In genomic region chr6:165956874-165957273, GRCh38 we compare ENCODE assay signal across 33 cellular contexts.
DNase-seq lines count a peak whose midpoint lies in the region; ATAC-seq and TF ChIP-seq lines count a peak whose summit lies in the region.
"Had no signal": no experiment of that assay in that cellular context is flagged by ENCODE, and none has a peak within 500 bp of the region (broad histone marks: within the 10 kb centered on the region; RNA-seq: fewer than 3 reads in every experiment).

No MANE protein-coding gene starts in this region.

- H3K36me3 ChIP-seq in endodermal cell (ENCODE audit: control insufficient read depth, insufficient read depth, low read length) (no peaks in the 10 kb centered on the region), mesendoderm (ENCODE audit: control insufficient read depth, insufficient read depth, low read length) (no peaks in the 10 kb centered on the region), psoas muscle (ENCODE audit: insufficient read depth in 1 of 2, low read depth in 1 of 2) (no peaks in the 10 kb centered on the region)
- H3K36me3 ChIP-seq: BE2C; BLaER1; BLaER1 treated with 17β-estradiol and CSF1 and Interleukin-3, amounts not matched to agents 10 nM and 100 nM had no signal

- H3K4me1 Mint-ChIP-seq in endodermal cell, result peaks cover 6% of the 10 kb centered on the region
- no peaks in the 10 kb centered on the region for H3K4me1 Mint-ChIP-seq in activated CD4-positive, alpha-beta T cell treated with anti-CD3 and anti-CD28 coated beads, Interleukin-2, amount 10 ng/mL, durations not matched to agents 24 days and 14 days
- H3K4me1 Mint-ChIP-seq: B cell; CD14-positive monocyte; CD4-positive, alpha-beta memory T cell; CD4-positive, CD25-positive, alpha-beta regulatory T cell; CD8-positive, alpha-beta memory T cell had no signal

- no peak overlapping the region for H3K9ac ChIP-seq in endodermal cell (ENCODE audit: extremely low read depth, low read length, poor library complexity, severe bottlenecking)
- H3K9ac ChIP-seq in mesendoderm (ENCODE audit: low read length), result no peak overlapping the region
- H3K9ac ChIP-seq: BLaER1; BLaER1 treated with 17β-estradiol and CSF1 and Interleukin-3, amounts not matched to agents 10 nM and 100 nM had no signal

- H3K27ac ChIP-seq in endodermal cell (ENCODE audit: low read depth, low read length) (no peak overlapping the region), mesendoderm (ENCODE audit: low read depth, low read length) (no peak overlapping the region), psoas muscle (no peak overlapping the region)
- H3K27ac ChIP-seq: 22Rv1; BLaER1; BLaER1 treated with 17β-estradiol and CSF1 and Interleukin-3, amounts not matched to agents 10 nM and 100 nM; C4-2B had no signal

- H3K4me1 ChIP-seq in endodermal cell (ENCODE audit: control insufficient read depth, insufficient read depth, low read length), result no peaks in the 10 kb centered on the region
- no peaks in the 10 kb centered on the region for H3K4me1 ChIP-seq in mesendoderm (ENCODE audit: control insufficient read depth, low read depth, low read length)
- no peaks in the 10 kb centered on the region for H3K4me1 ChIP-seq in psoas muscle
- H3K4me1 ChIP-seq: BE2C; BLaER1; BLaER1 treated with 17β-estradiol and CSF1 and Interleukin-3, amounts not matched to agents 10 nM and 100 nM; Caco-2 had no signal

- no peaks in the 10 kb centered on the region for H3K36me3 Mint-ChIP-seq in endodermal cell (ENCODE audit: low read depth)
- no peaks in the 10 kb centered on the region for H3K36me3 Mint-ChIP-seq in activated CD4-positive, alpha-beta T cell treated with anti-CD3 and anti-CD28 coated beads, Interleukin-2, amount 10 ng/mL, durations not matched to agents 24 days and 14 days (ENCODE audit: low read depth)
- H3K36me3 Mint-ChIP-seq: CD14-positive monocyte; CD4-positive, alpha-beta memory T cell; CD4-positive, CD25-positive, alpha-beta regulatory T cell; CD8-positive, alpha-beta memory T cell; CD8-positive, alpha-beta T cell had no signal

- no peaks in the 10 kb centered on the region for H3K79me2 ChIP-seq in mesendoderm (ENCODE audit: control insufficient read depth, insufficient read depth, low read length)

- H2AK5ac ChIP-seq in mesendoderm (ENCODE audit: low read length), result no peak overlapping the region

- 52% methylated on average over 1 of the region's 1 CpG; no CpG with 5 or more reads in 1 of the 2 experiments for WGBS in endodermal cell (ENCODE audit: insufficient coverage in 1 of 2, insufficient read length in 1 of 2), 2 experiments
- no CpG with 5 or more reads among the region's 1 CpG for WGBS in mesendoderm (ENCODE audit: extremely low coverage, insufficient coverage, low lambda C conversion rate)
- 77 to 85% (median 81%) methylated on average over 1 of the region's 1 CpG for WGBS in psoas muscle, 3 donors

- H3K56ac ChIP-seq in mesendoderm (ENCODE audit: low read length), result no peak overlapping the region

- H3K27me3 Mint-ChIP-seq in endodermal cell (ENCODE audit: insufficient read depth), result peaks cover 18% of the 10 kb centered on the region
- H3K27me3 Mint-ChIP-seq in activated CD4-positive, alpha-beta T cell treated with anti-CD3 and anti-CD28 coated beads, Interleukin-2, amount 10 ng/mL, durations not matched to agents 24 days and 14 days, result no peaks in the 10 kb centered on the region

- H3K9me3 Mint-ChIP-seq in endodermal cell, result no peaks in the 10 kb centered on the region
- no peaks in the 10 kb centered on the region for H3K9me3 Mint-ChIP-seq in activated CD4-positive, alpha-beta T cell treated with anti-CD3 and anti-CD28 coated beads, Interleukin-2, amount 10 ng/mL, durations not matched to agents 24 days and 14 days
- H3K9me3 Mint-ChIP-seq: CD4-positive, alpha-beta T cell; CD8-positive, alpha-beta T cell had no signal

- peaks cover 7% of the 10 kb centered on the region for H3K9me3 ChIP-seq in endodermal cell (ENCODE audit: control insufficient read depth, low read length)
- no peaks in the 10 kb centered on the region for H3K9me3 ChIP-seq in psoas muscle
- H3K9me3 ChIP-seq: A549, BE2C, Caco-2 had no signal

- no peak overlapping the region for H3K4me3 ChIP-seq in endodermal cell (ENCODE audit: low read length)
- H3K4me3 ChIP-seq in mesendoderm (ENCODE audit: low read length), result no peak overlapping the region
- H3K4me3 ChIP-seq in psoas muscle, result no peak overlapping the region
- H3K4me3 ChIP-seq: A549; BLaER1; BLaER1 treated with 17β-estradiol and CSF1 and Interleukin-3, amounts not matched to agents 10 nM and 100 nM had no signal

- no peak overlapping the region for H3K4me2 ChIP-seq in mesendoderm (ENCODE audit: low read length)
- H3K4me2 ChIP-seq: A549; BLaER1; BLaER1 treated with 17β-estradiol and CSF1 and Interleukin-3, amounts not matched to agents 10 nM and 100 nM had no signal

- no peak overlapping the region for H4K8ac ChIP-seq in mesendoderm (ENCODE audit: low read depth, low read length)

- H4K5ac ChIP-seq in mesendoderm (ENCODE audit: low read length), result no peak overlapping the region

- no peak overlapping the region for H3K18ac ChIP-seq in mesendoderm (ENCODE audit: low read length)

- no peak overlapping the region for H2BK5ac ChIP-seq in mesendoderm (ENCODE audit: low read length)

- no peak overlapping the region for H2BK15ac ChIP-seq in mesendoderm (replicated peaks; ENCODE audit: low read depth)

- H3K27me3 ChIP-seq in endodermal cell (ENCODE audit: control insufficient read depth, insufficient read depth, low read length, poor library complexity, severe bottlenecking) (peaks cover 1% of the 10 kb centered on the region), mesendoderm (ENCODE audit: insufficient read depth, low read length, poor library complexity) (no peaks in the 10 kb centered on the region), psoas muscle (ENCODE audit: insufficient read depth in 3 of 3, low read length in 2 of 3) (no peaks in the 10 kb centered on the region)
- H3K27me3 ChIP-seq: BE2C; BLaER1; BLaER1 treated with 17β-estradiol and CSF1 and Interleukin-3, amounts not matched to agents 10 nM and 100 nM had no signal

- H3K23ac ChIP-seq in mesendoderm (ENCODE audit: low read length), result no peak overlapping the region

- ATAC-seq in psoas muscle, result no peak
- ATAC-seq: A549; CD8-positive, alpha-beta T cell had no signal

- H3K4ac ChIP-seq in mesendoderm (ENCODE audit: low read depth, low read length), result no peak overlapping the region

- intact Hi-C loops in psoas muscle (cut with DNase I), result no loop called here
- intact Hi-C loops in activated CD4-positive, alpha-beta T cell treated with anti-CD3 and anti-CD28 coated beads, Interleukin-2, amount 10 ng/mL, durations not matched to agents 24 days and 14 days (cut with micrococcal nuclease), result no loop called here

- no peak overlapping the region for H2BK120ac ChIP-seq in mesendoderm (ENCODE audit: low read depth, low read length)

- no peaks in the 10 kb centered on the region for H3K79me1 ChIP-seq in mesendoderm (ENCODE audit: low read length)

- DNase-seq in endodermal cell (peak; percentile 63), islet precursor cell (peak; percentile 12), mesendoderm (peak; percentile 73), psoas muscle (no peak), OCI-M2 (lab: John Stamatoyannopoulos, UW; ENCODE audit: unreplicated experiment) (no peak)
- DNase-seq in activated CD4-positive, alpha-beta T cell treated with anti-CD3 and anti-CD28 coated beads, Interleukin-2, amount 10 ng/mL, durations not matched to agents 24 days and 14 days, result no peak
- DNase-seq: 8988T; ACHN; AML-193; BE2C; C1 segment of cervical spinal cord; Caco-2; Calu3; CD4-positive, alpha-beta memory T cell; CD4-positive, alpha-beta T cell; CD4-positive, CD25-positive, alpha-beta regulatory T cell; CD8-positive, alpha-beta memory T cell; CD8-positive, alpha-beta T cell; COR-L47; DMS 273 treated with DMSO at 0.1 percent for 48 hours; DMS153; DMS53; DMS79; DMS79 treated with DMSO at 0.1 percent for 48 hours; DND-41; EL had no signal

- H3K4me3 Mint-ChIP-seq in endodermal cell, result no peak overlapping the region
- H3K4me3 Mint-ChIP-seq in activated CD4-positive, alpha-beta T cell treated with anti-CD3 and anti-CD28 coated beads, Interleukin-2, amount 10 ng/mL, durations not matched to agents 24 days and 14 days, result no peak overlapping the region
- H3K4me3 Mint-ChIP-seq: B cell; CD14-positive monocyte; CD4-positive, alpha-beta memory T cell; CD4-positive, alpha-beta T cell; CD4-positive, CD25-positive, alpha-beta regulatory T cell; CD8-positive, alpha-beta memory T cell; CD8-positive, alpha-beta T cell had no signal

- TF ChIP-seq CTCF in endodermal cell (conservative IDR thresholded peaks at IDR 0.05) (no peak), psoas muscle (IDR thresholded peaks at IDR 0.05) (no peak)

- H3K27ac Mint-ChIP-seq in endodermal cell, result no peak overlapping the region
- no peak overlapping the region for H3K27ac Mint-ChIP-seq in activated CD4-positive, alpha-beta T cell treated with anti-CD3 and anti-CD28 coated beads, Interleukin-2, amount 10 ng/mL, durations not matched to agents 24 days and 14 days
- H3K27ac Mint-ChIP-seq: B cell; CD14-positive monocyte; CD4-positive, alpha-beta memory T cell; CD4-positive, alpha-beta T cell; CD4-positive, CD25-positive, alpha-beta regulatory T cell; CD8-positive, alpha-beta memory T cell; CD8-positive, alpha-beta T cell had no signal

Comparison
In these comparisons a context has a peak if more than half of its experiments do, and no peak if none do; other contexts are left out.
1. DNase-seq: peak in endodermal cell (single experiment), islet precursor cell (single experiment) and mesendoderm (single experiment); none in psoas muscle (0 of 2), OCI-M2 (single experiment) and activated CD4-positive, alpha-beta T cell treated with anti-CD3 and anti-CD28 coated beads, Interleukin-2, amount 10 ng/mL, durations not matched to agents 24 days and 14 days (single experiment).